13 cellular contexts compared by ENCODE assay signal in genomic region chr12:6955462-6956331, GRCh38. TPM values are rescaled to one million over a fixed set of nuclear protein-coding genes. Genes with fewer than 3 reads are reported as not detected.
DNase-seq lines count a peak whose midpoint lies in the region; ATAC-seq and TF ChIP-seq lines count a peak whose summit lies in the region.
"Had no signal": no experiment of that assay in that cellular context is flagged by ENCODE, and none has a peak within 500 bp of the region (broad histone marks: within the 10 kb centered on the region; RNA-seq: fewer than 3 reads in every experiment).

No MANE protein-coding gene starts in this region.

- H3K4me3 Mint-ChIP-seq in T-helper 17 cell, result peak overlapping the region; percentile 99
- H3K4me3 Mint-ChIP-seq in memory B cell, result peak overlapping the region; percentile 99
- no peak overlapping the region for H3K4me3 Mint-ChIP-seq in H9
- H3K4me3 Mint-ChIP-seq in glutamatergic neuron (ENCODE audit: unreplicated experiment), result no peak overlapping the region

- TF ChIP-seq CTCF in transverse colon (IDR thresholded peaks at IDR 0.05) (no peak), H9 (conservative IDR thresholded peaks at IDR 0.05) (no peak), psoas muscle (IDR thresholded peaks at IDR 0.05) (no peak), glutamatergic neuron (IDR thresholded peaks at IDR 0.05; ENCODE audit: partially characterized antibody, unreplicated experiment) (no peak)

- no peak overlapping the region for H4K91ac ChIP-seq in H9 (ENCODE audit: insufficient read length, low read depth, low read length)

- no peak overlapping the region for H3T11ph ChIP-seq in H9 (ENCODE audit: low read length)

- H3K27me3 ChIP-seq in transverse colon (no peaks in the 10 kb centered on the region), H9 (ENCODE audit: insufficient read depth, low read length) (no peaks in the 10 kb centered on the region), psoas muscle (ENCODE audit: insufficient read depth in 3 of 3, low read length in 2 of 3) (no peaks in the 10 kb centered on the region)
- H3K27me3 ChIP-seq: gastrocnemius medialis had no signal

- no peak overlapping the region for H2AK5ac ChIP-seq in H9 (ENCODE audit: insufficient read length, low read length)

- H3K36me3 Mint-ChIP-seq in T-helper 17 cell (ENCODE audit: low read depth) (peaks cover 13% of the 10 kb centered on the region), memory B cell (peaks cover 63% of the 10 kb centered on the region), H9 (ENCODE audit: insufficient read depth in 1 of 3, low read depth in 3 of 3) (peaks cover 0 to 6% (median 0%) of the 10 kb centered on the region in 3 experiments; a peak in 4 of 7 replicates), glutamatergic neuron (ENCODE audit: unreplicated experiment) (no peaks in the 10 kb centered on the region)

- H2BK15ac ChIP-seq in H9 (ENCODE audit: low read depth, low read length), result no peak overlapping the region

- H3K4me2 ChIP-seq in H9 (ENCODE audit: insufficient read depth, insufficient read length, low read length), result no peak overlapping the region

- H3K23me2 ChIP-seq in H9 (ENCODE audit: insufficient read length, low read depth, low read length, poor library complexity, severe bottlenecking), result no peaks in the 10 kb centered on the region

- no peak for TF ChIP-seq POLR2A in transverse colon (IDR thresholded peaks at IDR 0.05)

- WGBS in transverse colon (ENCODE audit: low coverage in 1 of 2), 2 donors, result 86 to 92% methylated on average over 4 to 19 of the region's 19 CpGs
- no CpG with 5 or more reads among the region's 19 CpGs for WGBS in H9 (ENCODE audit: extremely low coverage, insufficient read length, low lambda C conversion rate)
- WGBS in psoas muscle, 3 donors, result 82 to 83% (median 83%) methylated on average over 18 to 19 of the region's 19 CpGs

- H3K23ac ChIP-seq in H9 (ENCODE audit: insufficient read length, low read depth, low read length), result no peak overlapping the region

- H3K27ac Mint-ChIP-seq in T-helper 17 cell (peak overlapping the region; percentile 98), memory B cell (peak overlapping the region; percentile 94), H9 (no peak overlapping the region), glutamatergic neuron (ENCODE audit: unreplicated experiment) (no peak overlapping the region)

- H3K4me1 Mint-ChIP-seq in T-helper 17 cell (peaks cover 77% of the 10 kb centered on the region), memory B cell (peaks cover 61% of the 10 kb centered on the region), H9 (peaks cover 18 to 36% of the 10 kb centered on the region in 2 experiments), glutamatergic neuron (ENCODE audit: low read depth, unreplicated experiment) (no peaks in the 10 kb centered on the region)

- no peak for ATAC-seq in Right ventricle myocardium superior (ENCODE audit: poor library complexity)
- ATAC-seq in left cardiac atrium, result no peak
- no peak for ATAC-seq in T-helper 17 cell
- no peak for ATAC-seq in memory B cell (ENCODE audit: low read depth)
- ATAC-seq in psoas muscle, result no peak
- ATAC-seq: gastrocnemius medialis had no signal

- no peaks in the 10 kb centered on the region for H4K20me1 ChIP-seq in H9 (ENCODE audit: control insufficient read depth, insufficient read depth, insufficient read length)

- H3K36me3 ChIP-seq in transverse colon (no peaks in the 10 kb centered on the region), psoas muscle (ENCODE audit: insufficient read depth in 1 of 2, low read depth in 1 of 2) (no peaks in the 10 kb centered on the region)
- H3K36me3 ChIP-seq: gastrocnemius medialis had no signal

- H3K27me3 Mint-ChIP-seq in T-helper 17 cell (no peaks in the 10 kb centered on the region), memory B cell (no peaks in the 10 kb centered on the region), H9 (ENCODE audit: low read depth) (no peaks in the 10 kb centered on the region; the same call in 1 of the 2 replicates), glutamatergic neuron (ENCODE audit: unreplicated experiment) (peaks cover 12% of the 10 kb centered on the region)

- H3K9ac ChIP-seq in H9 (ENCODE audit: extremely low read depth, insufficient read length, low read length), result no peak overlapping the region

- no peak overlapping the region for H4K5ac ChIP-seq in H9 (ENCODE audit: insufficient read length, low read depth, low read length)

- H3K56ac ChIP-seq in H9 (ENCODE audit: insufficient read length, low read depth, low read length), result no peak overlapping the region

- H2BK5ac ChIP-seq in H9 (ENCODE audit: insufficient read length, low read length), result no peak overlapping the region

- no peak overlapping the region for H2BK20ac ChIP-seq in H9 (ENCODE audit: low read depth, low read length, poor library complexity, severe bottlenecking)

- H2AFZ ChIP-seq in H9 (ENCODE audit: low read length), result no peak overlapping the region

- no peaks in the 10 kb centered on the region for H3K79me1 ChIP-seq in H9 (ENCODE audit: insufficient read depth, low read depth, low read length, poor library complexity, severe bottlenecking)

- H2BK120ac ChIP-seq in H9 (ENCODE audit: low read depth, low read length, poor library complexity, severe bottlenecking), result no peak overlapping the region

- no peak overlapping the region for H2BK12ac ChIP-seq in H9 (ENCODE audit: insufficient read length, low read depth, low read length)

- H3K9me3 ChIP-seq in T-helper 17 cell (ENCODE audit: control insufficient read depth, low read length, poor library complexity, severe bottlenecking), result no peaks in the 10 kb centered on the region
- H3K9me3 ChIP-seq in transverse colon, result no peaks in the 10 kb centered on the region
- H3K9me3 ChIP-seq in H9 (ENCODE audit: control insufficient read depth, low read depth, low read length), result no peaks in the 10 kb centered on the region
- H3K9me3 ChIP-seq in psoas muscle, result no peaks in the 10 kb centered on the region
- H3K9me3 ChIP-seq: gastrocnemius medialis had no signal

- no peak overlapping the region for H4K8ac ChIP-seq in H9 (replicated peaks; ENCODE audit: insufficient read length, low read depth, low read length)

- H3K9me3 Mint-ChIP-seq in memory B cell, result no peaks in the 10 kb centered on the region
- no peaks in the 10 kb centered on the region for H3K9me3 Mint-ChIP-seq in H9
- peaks cover 7% of the 10 kb centered on the region for H3K9me3 Mint-ChIP-seq in glutamatergic neuron (ENCODE audit: unreplicated experiment)

- DNase-seq in Right ventricle myocardium superior, result peak; percentile 26
- no peak for DNase-seq in left cardiac atrium
- no peak for DNase-seq in T-helper 17 cell
- peak in 1 of 2 donors; percentile 18 for DNase-seq in memory B cell (ENCODE audit: low spot score in 2 of 2)
- peak; percentile 7 for DNase-seq in transverse colon
- no peak for DNase-seq in H9
- DNase-seq in psoas muscle, result no peak
- no peak for DNase-seq in glutamatergic neuron
- DNase-seq: effector CD4-positive, alpha-beta T cell; NCI-H2081; occipital lobe; stimulated activated naive CD4-positive, alpha-beta T cell treated with Interleukin-2 at 50 U/mL for 16 hours had no signal

- H3K27ac ChIP-seq in transverse colon (peak overlapping the region in 3 of 4 donors; percentile 83 to 95 (median 89)), H9 (ENCODE audit: insufficient read length, low read depth, low read length) (no peak overlapping the region), psoas muscle (no peak overlapping the region)
- H3K27ac ChIP-seq: gastrocnemius medialis had no signal

- H3K14ac ChIP-seq in H9 (ENCODE audit: insufficient read depth, low read length), result no peak overlapping the region

- intact Hi-C loops in Right ventricle myocardium superior (cut with DNase I) (no loop called here), left cardiac atrium (cut with DNase I) (no loop called here), transverse colon (cut with DNase I; ENCODE audit: low total_unique reads) (no loop called here), psoas muscle (cut with DNase I) (no loop called here)

- H3K18ac ChIP-seq in H9 (ENCODE audit: insufficient read length, low read depth, low read length), result no peak overlapping the region

- no peaks in the 10 kb centered on the region for H3K79me2 ChIP-seq in H9 (ENCODE audit: insufficient read depth, low read length)

- H3K4ac ChIP-seq in H9 (ENCODE audit: low read depth, low read length), result no peak overlapping the region

- TF ChIP-seq EP300 in transverse colon (IDR thresholded peaks at IDR 0.05; ENCODE audit: low read depth), result no peak

- in situ Hi-C loops in transverse colon (cut with MboI; ENCODE audit: low pct_ligation_motif_present in 1 of 4, low pct_unique_long_range_greater_than_20kb in 1 of 4, low sequenced_read_pairs in 3 of 4), result no loop called here

- H3K4me1 ChIP-seq in transverse colon, result peaks cover 7 to 37% (median 14%) of the 10 kb centered on the region in 4 donors
- peaks cover 2% of the 10 kb centered on the region; the same call in 1 of the 2 replicates for H3K4me1 ChIP-seq in H9 (ENCODE audit: insufficient read depth, low read length)
- H3K4me1 ChIP-seq in psoas muscle, result no peaks in the 10 kb centered on the region

- no peak overlapping the region for H3K4me3 ChIP-seq in transverse colon
- H3K4me3 ChIP-seq in psoas muscle, result no peak overlapping the region
- H3K4me3 ChIP-seq: gastrocnemius medialis had no signal

RNA-seq across cellular contexts. Expression of gene PTPN6, which starts 4.5 kb away (rescaled TPM):
- total RNA-seq in Right ventricle myocardium superior (7.2 TPM), left cardiac atrium (10 to 100 TPM; 13.0 to 18.9 TPM), T-helper 17 cell (100 to 1,000 TPM; 115 to 177 TPM), transverse colon (10 to 100 TPM; 21.7 to 49.0 (median 36.1) TPM), H9 (2021) (18.2 and 19.8 TPM in 2 replicates), psoas muscle (1 to 10 TPM; 3.6 to 7.6 (median 4.6) TPM), glutamatergic neuron (ENCODE audit: unreplicated experiment) (3.8 TPM)
- 1 to 10 TPM; 1.3 to 2.6 (median 2.1) TPM for polyA plus RNA-seq in psoas muscle

RNA-seq across cellular contexts. Expression of gene C12orf57, which starts 11.9 kb away (rescaled TPM):
- 251 TPM for total RNA-seq in Right ventricle myocardium superior
- total RNA-seq in left cardiac atrium, result 100 to 1,000 TPM; 249 to 282 TPM
- 100 to 1,000 TPM; 192 to 226 TPM for total RNA-seq in T-helper 17 cell
- total RNA-seq in transverse colon, result 100 to 1,000 TPM; 303 to 452 (median 386) TPM
- total RNA-seq in H9 (2021), result 195 TPM in 2 replicates
- total RNA-seq in psoas muscle, result 100 to 1,000 TPM in 2 of 4 donors, 10 to 100 TPM in 2; 80.4 to 110 (median 95.6) TPM
- 100 to 1,000 TPM; 223 to 269 (median 247) TPM for polyA plus RNA-seq in psoas muscle
- 184 TPM for total RNA-seq in glutamatergic neuron (ENCODE audit: unreplicated experiment)

RNA-seq across cellular contexts. Expression of gene RNU7-1, which starts 12.1 kb away (rescaled TPM):
- total RNA-seq in Right ventricle myocardium superior (not detected), left cardiac atrium (not detected), T-helper 17 cell (not detected), transverse colon (not detected), H9 (2021) (not detected in 2 replicates), psoas muscle (not detected), glutamatergic neuron (ENCODE audit: unreplicated experiment) (not detected)
- not detected for polyA plus RNA-seq in psoas muscle
- total RNA-seq: gastrocnemius medialis, occipital lobe had no signal

RNA-seq across cellular contexts. Expression of gene PHB2, which starts 14.8 kb away (rescaled TPM):
- total RNA-seq in Right ventricle myocardium superior, result 136 TPM
- 100 to 1,000 TPM; 117 to 157 TPM for total RNA-seq in left cardiac atrium
- 100 to 1,000 TPM; 145 to 150 TPM for total RNA-seq in T-helper 17 cell
- 100 to 1,000 TPM; 196 to 402 (median 263) TPM for total RNA-seq in transverse colon
- 370 and 383 TPM in 2 replicates for total RNA-seq in H9 (2021)
- total RNA-seq in psoas muscle, result 100 to 1,000 TPM; 137 to 278 (median 180) TPM
- polyA plus RNA-seq in psoas muscle, result 100 to 1,000 TPM; 176 to 381 (median 208) TPM
- total RNA-seq in glutamatergic neuron (ENCODE audit: unreplicated experiment), result 200 TPM

RNA-seq across cellular contexts. Expression of gene EMG1, which starts 15.0 kb away (rescaled TPM):
- total RNA-seq in Right ventricle myocardium superior (39.0 TPM), left cardiac atrium (10 to 100 TPM; 34.4 to 36.6 TPM), T-helper 17 cell (10 to 100 TPM; 36.2 to 36.9 TPM), transverse colon (10 to 100 TPM in 3 of 4 donors, 1 to 10 TPM in 1; 5.6 to 30.6 (median 26.6) TPM), H9 (2021) (62.7 and 67.4 TPM in 2 replicates), psoas muscle (10 to 100 TPM; 30.1 to 59.4 (median 44.8) TPM), glutamatergic neuron (ENCODE audit: unreplicated experiment) (24.2 TPM)
- polyA plus RNA-seq in psoas muscle, result 10 to 100 TPM; 26.6 to 66.5 (median 50.4) TPM

Comparison
In these comparisons a context has a peak if more than half of its experiments do, and no peak if none do; other contexts are left out.
1. DNase-seq: peak in Right ventricle myocardium superior (single experiment) and transverse colon (single experiment); none in left cardiac atrium (single experiment), T-helper 17 cell (0 of 3), H9 (single experiment), psoas muscle (0 of 2) and glutamatergic neuron (single experiment).
2. H3K27ac Mint-ChIP-seq: peak in T-helper 17 cell (single experiment) and memory B cell (single experiment); none in H9 (0 of 3) and glutamatergic neuron (single experiment).
3. H3K4me3 Mint-ChIP-seq: peak in T-helper 17 cell (single experiment) and memory B cell (single experiment); none in H9 (0 of 2) and glutamatergic neuron (single experiment).
4. H3K27ac ChIP-seq: peak in transverse colon (3 of 4); none in H9 (single experiment) and psoas muscle (single experiment).